Comparison of ENCODE assay signal across 1 cellular context in the genomic region with DNA sequence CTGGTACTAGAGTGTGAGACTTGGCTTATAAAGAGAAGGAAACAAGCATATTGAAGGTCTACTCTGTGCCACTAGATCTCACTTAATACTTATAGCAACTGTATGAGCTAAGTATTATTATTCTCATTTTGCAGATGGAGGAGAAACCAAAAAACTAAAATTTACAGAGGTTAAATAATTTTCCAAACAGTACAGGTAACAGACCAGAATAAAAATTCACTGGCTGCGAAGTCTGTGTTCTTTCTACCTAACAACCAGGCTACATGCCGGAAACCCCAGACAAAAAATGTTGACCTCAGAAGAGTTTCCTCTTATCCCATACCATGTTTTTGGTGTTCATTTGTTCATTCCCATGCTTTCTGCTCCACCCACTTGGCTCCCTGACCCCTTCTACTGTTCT.
TF ChIP-seq lines count a peak whose summit lies in the region.

No MANE protein-coding gene starts in this region.

TF ChIP-seq in IMR-90, 13 proteins besides CTCF, POLR2A, EP300 and RAD21:
- no peak for TF ChIP-seq FOS (IDR thresholded peaks at IDR 0.05; ENCODE audit: low read depth, low read length)
- no peak for TF ChIP-seq CEBPB (IDR thresholded peaks at IDR 0.05; ENCODE audit: low read depth, low read length)
- no peak for TF ChIP-seq MAZ (IDR thresholded peaks at IDR 0.05; ENCODE audit: borderline replicate concordance, low read depth, low read length)
- TF ChIP-seq USF2 (IDR thresholded peaks at IDR 0.05; ENCODE audit: low read depth, low read length) = no peak
- no peak for TF ChIP-seq SMC3 (IDR thresholded peaks at IDR 0.05; ENCODE audit: low read depth, low read length)
- TF ChIP-seq RCOR1 (IDR thresholded peaks at IDR 0.05; ENCODE audit: insufficient replicate concordance, low read length) = no peak
- no peak for TF ChIP-seq BHLHE40 (IDR thresholded peaks at IDR 0.05; ENCODE audit: low read depth, low read length)
- no peak for TF ChIP-seq RFX5 (IDR thresholded peaks at IDR 0.05; ENCODE audit: low read depth, low read length)
- TF ChIP-seq NFE2L2 (IDR thresholded peaks at IDR 0.05; ENCODE audit: low read depth, low read length) = no peak
- no peak for TF ChIP-seq MXI1 (IDR thresholded peaks at IDR 0.05; ENCODE audit: borderline replicate concordance, low read depth, low read length)
- no peak for TF ChIP-seq ELK1 (IDR thresholded peaks at IDR 0.05; ENCODE audit: borderline replicate concordance, low read depth, low read length)
- no peak for TF ChIP-seq CHD1 (IDR thresholded peaks at IDR 0.05; ENCODE audit: low read depth, low read length)
- TF ChIP-seq MAFK (IDR thresholded peaks at IDR 0.05; ENCODE audit: low read depth, low read length) = no peak
